18 cellular contexts compared by ENCODE assay signal in the genomic region with DNA sequence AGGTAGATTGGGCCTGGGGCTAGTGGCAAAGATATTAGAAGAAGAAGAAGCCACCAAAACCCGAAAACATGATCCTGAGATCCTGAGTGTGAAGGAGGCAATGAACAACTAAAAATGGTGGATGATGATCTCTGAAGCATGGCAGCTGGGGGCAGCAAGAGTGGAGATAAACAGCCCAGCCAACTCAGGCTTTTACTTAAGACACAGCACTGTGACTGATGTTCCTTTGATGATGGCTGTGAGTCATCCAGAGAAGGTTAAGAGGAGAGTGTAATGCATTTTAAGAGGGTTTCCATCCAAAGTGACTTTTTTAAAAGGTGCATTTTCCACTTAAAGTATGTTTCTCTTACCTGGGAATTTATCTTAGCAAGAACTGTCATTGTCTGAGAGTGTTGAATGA. TPM values are rescaled to one million over a fixed set of nuclear protein-coding genes. Genes with fewer than 3 reads are reported as not detected.
DNase-seq lines count a peak whose midpoint lies in the region; ATAC-seq lines count a peak whose summit lies in the region.
"Had no signal": no experiment of that assay in that cellular context is flagged by ENCODE, and none has a peak within 500 bp of the region (broad histone marks: within the 10 kb centered on the region; RNA-seq: fewer than 3 reads in every experiment).

No MANE protein-coding gene starts in this region.

- no peak overlapping the region for H3K4me3 Mint-ChIP-seq in activated T-cell treated with anti-CD3 and anti-CD28 coated beads, Interleukin-2, amount 50 U/mL, for 72 hours
- H3K4me3 Mint-ChIP-seq: CD8-positive, alpha-beta T cell; IgD-negative memory B cell had no signal

- peaks cover 0 to 2% of the 10 kb centered on the region in 2 donors for H3K9me3 Mint-ChIP-seq in activated T-cell treated with anti-CD3 and anti-CD28 coated beads, Interleukin-2, amount 50 U/mL, for 72 hours
- H3K9me3 Mint-ChIP-seq: CD8-positive, alpha-beta T cell; IgD-negative memory B cell had no signal

- no peak overlapping the region for H3K27ac Mint-ChIP-seq in activated T-cell treated with anti-CD3 and anti-CD28 coated beads, Interleukin-2, amount 50 U/mL, for 72 hours
- H3K27ac Mint-ChIP-seq: CD8-positive, alpha-beta T cell had no signal

- H3K27me3 Mint-ChIP-seq in activated T-cell treated with anti-CD3 and anti-CD28 coated beads, Interleukin-2, amount 50 U/mL, for 72 hours (ENCODE audit: low read depth) = peaks cover 40% of the 10 kb centered on the region

- H3K4me1 Mint-ChIP-seq in activated T-cell treated with anti-CD3 and anti-CD28 coated beads, Interleukin-2, amount 50 U/mL, for 72 hours (ENCODE audit: low read depth) = peaks cover 36% of the 10 kb centered on the region
- H3K4me1 Mint-ChIP-seq: IgD-negative memory B cell had no signal

- peak; percentile 81 to 85 for ATAC-seq in activated T-cell treated with anti-CD3 and anti-CD28 coated beads, Interleukin-2, amount 50 U/mL, for 72 hours (replicated peaks in 1 of 2)
- ATAC-seq in HG03025 (IDR thresholded peaks at IDR 0.05; ENCODE audit: low FRiP score, unreplicated experiment) (no peak), HG02885 (IDR thresholded peaks at IDR 0.05; ENCODE audit: poor library complexity, unreplicated experiment) (no peak)
- ATAC-seq: CD8-positive, alpha-beta T cell; Panc1 had no signal

- H3K36me3 Mint-ChIP-seq in activated T-cell treated with anti-CD3 and anti-CD28 coated beads, Interleukin-2, amount 50 U/mL, for 72 hours (ENCODE audit: insufficient read depth in 2 of 2) = peaks cover 0 to 2% of the 10 kb centered on the region in 2 donors
- H3K36me3 Mint-ChIP-seq: CD8-positive, alpha-beta T cell; IgD-negative memory B cell had no signal

- in situ Hi-C loops in Caki2 (cut with HindIII; ENCODE audit: low pct_unique_long_range_greater_than_20kb, low sequenced_read_pairs) = no loop called here

- DNase-seq in activated T-cell treated with anti-CD3 and anti-CD28 coated beads, Interleukin-2, amount 50 U/mL, for 72 hours = peak; percentile 29 to 43
- DNase-seq in activated T-cell treated with anti-CD3 and anti-CD28 coated beads for 4 hours (no peak), Caki2 (ENCODE audit: low read depth) (peak; percentile 4), LoVo (ENCODE audit: low spot score) (peak; percentile 9), islet precursor cell (peak; percentile 67), MV-4-11 (lab: John Stamatoyannopoulos, UW) (no peak)
- DNase-seq: CD8-positive, alpha-beta T cell; DMS79; Karpas-422; MM.1S; NCI-H1105; NCI-H2081 had no signal

RNA-seq across cellular contexts. Expression of a gene that starts 14.3 kb away (rescaled TPM):
- 10 to 100 TPM; 11.2 to 11.9 TPM for total RNA-seq in activated T-cell treated with anti-CD3 and anti-CD28 coated beads, Interleukin-2, amount 50 U/mL, for 72 hours
- not detected in 2 replicates for total RNA-seq in Caki2 (2014; rRNA removed; shearing (Covaris generic); ENCODE audit: low replicate concordance)
- total RNA-seq: SJSA1 had no signal

RNA-seq across cellular contexts. Expression of a gene that starts 55.6 kb away (rescaled TPM):
- 1 to 10 TPM in 1 of 2 donors, under 1 TPM in 1; 0.96 to 3.1 TPM for total RNA-seq in activated T-cell treated with anti-CD3 and anti-CD28 coated beads, Interleukin-2, amount 50 U/mL, for 72 hours
- total RNA-seq in Caki2 (2014; rRNA removed; shearing (Covaris generic); ENCODE audit: low replicate concordance) = not detected in 2 replicates
- total RNA-seq: CD8-positive, alpha-beta T cell; H4 had no signal

Comparison
In these comparisons a context has a peak if more than half of its experiments do, and no peak if none do; other contexts are left out.
1. DNase-seq: peak in activated T-cell treated with anti-CD3 and anti-CD28 coated beads, Interleukin-2, amount 50 U/mL, for 72 hours (2 of 2), Caki2 (single experiment), LoVo (single experiment) and islet precursor cell (single experiment); none in activated T-cell treated with anti-CD3 and anti-CD28 coated beads for 4 hours (single experiment) and MV-4-11 (single experiment).
2. ATAC-seq: peak in activated T-cell treated with anti-CD3 and anti-CD28 coated beads, Interleukin-2, amount 50 U/mL, for 72 hours (2 of 2); none in HG03025 (single experiment) and HG02885 (single experiment).
3. RNA of a gene that starts 14.3 kb away (total RNA-seq): 11.2 to 11.9 TPM in activated T-cell treated with anti-CD3 and anti-CD28 coated beads, Interleukin-2, amount 50 U/mL, for 72 hours; not detected in Caki2; every median in the first group is over 10 times any median in the second.